ENCODE assay signal across 13 cellular contexts in genomic region chr6:152423216-152424103, GRCh38.
DNase-seq lines count a peak whose midpoint lies in the region; ATAC-seq and TF ChIP-seq lines count a peak whose summit lies in the region.
"Had no signal": no experiment of that assay in that cellular context is flagged by ENCODE, and none has a peak within 500 bp of the region (broad histone marks: within the 10 kb centered on the region; RNA-seq: fewer than 3 reads in every experiment).

No MANE protein-coding gene starts in this region.

- WGBS in SK-N-SH (ENCODE audit: low lambda C conversion rate), result 76% methylated on average over 3 of the region's 3 CpGs

- H3K4me1 ChIP-seq in SK-N-SH (ENCODE audit: control insufficient read depth in 1 of 2, insufficient read depth in 2 of 2, low read depth in 1 of 2, low read length in 1 of 2), result no peaks in the 10 kb centered on the region
- no peaks in the 10 kb centered on the region for H3K4me1 ChIP-seq in upper lobe of right lung
- no peaks in the 10 kb centered on the region for H3K4me1 ChIP-seq in SJCRH30
- H3K4me1 ChIP-seq: A549 had no signal

- no peaks in the 10 kb centered on the region for H3F3A ChIP-seq in SK-N-SH (replicated peaks; ENCODE audit: insufficient read depth)

- H3K9ac ChIP-seq in SK-N-SH, result no peak overlapping the region

- H3K36me3 ChIP-seq in SK-N-SH (replicated peaks in 1 of 2; ENCODE audit: control insufficient read depth in 1 of 2, insufficient read depth in 2 of 2, low read length in 1 of 2) (peaks cover 0 to 45% of the 10 kb centered on the region in 2 experiments), upper lobe of right lung (no peaks in the 10 kb centered on the region), SJCRH30 (no peaks in the 10 kb centered on the region)

- no peak for TF ChIP-seq EP300 in SK-N-SH (IDR thresholded peaks at IDR 0.05; ENCODE audit: borderline replicate concordance in 1 of 2, low read depth in 1 of 2, low read length in 1 of 2)

- no peak overlapping the region for H2AFZ ChIP-seq in SK-N-SH (ENCODE audit: low read depth)

- no peaks in the 10 kb centered on the region for H4K20me1 ChIP-seq in SK-N-SH (ENCODE audit: insufficient read depth)

- ATAC-seq in SK-N-SH treated with all-trans-retinoic acid at 6 μM for 48 hours, result no peak
- ATAC-seq in HG02642 (IDR thresholded peaks at IDR 0.05; ENCODE audit: poor library complexity, unreplicated experiment), result peak; percentile 79
- ATAC-seq in HG03469 (IDR thresholded peaks at IDR 0.05; ENCODE audit: unreplicated experiment), result peak; percentile 70
- peak; percentile 53 for ATAC-seq in upper lobe of right lung
- ATAC-seq: A549 had no signal

- intact Hi-C loops in upper lobe of right lung (cut with DNase I), result no loop called here

- no peaks in the 10 kb centered on the region for H3K9me2 ChIP-seq in SK-N-SH

- H3K9me3 ChIP-seq in SK-N-SH (no peaks in the 10 kb centered on the region; the same call in 1 of the 2 replicates), upper lobe of right lung (no peaks in the 10 kb centered on the region), SJCRH30 (replicated peaks) (no peaks in the 10 kb centered on the region)
- H3K9me3 ChIP-seq: A549 had no signal

- peak; percentile 15; the same call in 1 of the 2 replicates for TF ChIP-seq CTCF in SK-N-SH (IDR thresholded peaks at IDR 0.05)
- TF ChIP-seq CTCF in upper lobe of right lung (IDR thresholded peaks at IDR 0.05), result no peak

- no peak overlapping the region for H3K4me3 ChIP-seq in SK-N-SH (ENCODE audit: low read depth in 2 of 2, low read length in 1 of 2)
- no peak overlapping the region for H3K4me3 ChIP-seq in upper lobe of right lung
- no peak overlapping the region for H3K4me3 ChIP-seq in SJCRH30
- H3K4me3 ChIP-seq: A549, dorsolateral prefrontal cortex had no signal

- no peak overlapping the region for H3K4me2 ChIP-seq in SK-N-SH
- H3K4me2 ChIP-seq: A549 had no signal

- CTCF ChIA-PET in SK-N-SH (lab: Yijun Ruan, JAX), result interaction anchor here (1.5 kb wide), 1 partner anchor 12 kb away, joined by 4 read pairs; no protein-coding TSS in a partner anchor

- no peak overlapping the region for H3K27ac ChIP-seq in SK-N-SH (ENCODE audit: low read depth in 2 of 2, low read length in 1 of 2)
- no peak overlapping the region for H3K27ac ChIP-seq in upper lobe of right lung
- no peak overlapping the region for H3K27ac ChIP-seq in SJCRH30
- H3K27ac ChIP-seq: A549, dorsolateral prefrontal cortex had no signal

- no peaks in the 10 kb centered on the region for H3K79me2 ChIP-seq in SK-N-SH (ENCODE audit: insufficient read depth)

- no peak for DNase-seq in SK-N-SH
- no peak for DNase-seq in upper lobe of right lung
- DNase-seq in SJCRH30, result no peak
- no peak for DNase-seq in MV-4-11 (lab: John Stamatoyannopoulos, UW)
- DNase-seq in NCI-H345 treated with DMSO at 0.1 percent for 48 hours (lab: John Stamatoyannopoulos, UW; ENCODE audit: unreplicated experiment), result no peak
- DNase-seq: dorsolateral prefrontal cortex; EL; OCI-M1; stimulated activated naive CD4-positive, alpha-beta T cell treated with Interleukin-2 at 50 U/mL for 16 hours had no signal

- no peaks in the 10 kb centered on the region for H3K27me3 ChIP-seq in SK-N-SH (ENCODE audit: insufficient read depth)
- no peaks in the 10 kb centered on the region for H3K27me3 ChIP-seq in upper lobe of right lung
- H3K27me3 ChIP-seq in SJCRH30, result no peaks in the 10 kb centered on the region
- H3K27me3 ChIP-seq: dorsolateral prefrontal cortex had no signal

- no peak for TF ChIP-seq RAD21 in SK-N-SH (IDR thresholded peaks at IDR 0.05; ENCODE audit: low read length)

- POLR2A ChIA-PET in SK-N-SH (lab: Yijun Ruan, JAX), result no interaction called here

TF ChIP-seq in SK-N-SH, 30 proteins besides CTCF, POLR2A, EP300 and RAD21 (continues in another document):
- TF ChIP-seq POLR2AphosphoS5 (IDR thresholded peaks at IDR 0.05; ENCODE audit: low read depth, low read length) (no peak), MEF2A (IDR thresholded peaks at IDR 0.05; ENCODE audit: borderline replicate concordance, low read depth) (no peak), ELF1 (IDR thresholded peaks at IDR 0.05) (no peak), NRF1 (IDR thresholded peaks at IDR 0.05; ENCODE audit: low read depth, low read length) (no peak), YY1 (IDR thresholded peaks at IDR 0.05; ENCODE audit: low read depth) (no peak), TCF12 (IDR thresholded peaks at IDR 0.05) (no peak), CHD2 (IDR thresholded peaks at IDR 0.05; ENCODE audit: low read length, partially characterized antibody) (no peak), REST (IDR thresholded peaks at IDR 0.05; ENCODE audit: low read depth, low read length) (no peak), JUND (IDR thresholded peaks at IDR 0.05) (no peak), NFIC (IDR thresholded peaks at IDR 0.05; ENCODE audit: borderline replicate concordance) (no peak), SIN3A (IDR thresholded peaks at IDR 0.05; ENCODE audit: borderline replicate concordance, low read depth, low read length) (no peak)

TF ChIP-seq in SK-N-SH treated with all-trans-retinoic acid at 6 μM for 48 hours, 23 proteins besides CTCF, POLR2A, EP300 and RAD21 (continues in another document):
- TF ChIP-seq TSHZ2 (CRISPR knock-in tag; IDR thresholded peaks at IDR 0.05), result no peak
- TF ChIP-seq ISL1 (CRISPR knock-in tag; IDR thresholded peaks at IDR 0.05), result no peak
- TF ChIP-seq BACH2 (CRISPR knock-in tag; IDR thresholded peaks at IDR 0.05; ENCODE audit: borderline replicate concordance), result no peak
- no peak for TF ChIP-seq RARB (CRISPR knock-in tag; IDR thresholded peaks at IDR 0.05)
- no peak for TF ChIP-seq PATZ1 (CRISPR knock-in tag; IDR thresholded peaks at IDR 0.05; ENCODE audit: borderline replicate concordance)
- no peak for TF ChIP-seq PPARA (CRISPR knock-in tag; IDR thresholded peaks at IDR 0.05; ENCODE audit: borderline replicate concordance)
- no peak for TF ChIP-seq GLIS3 (CRISPR knock-in tag; IDR thresholded peaks at IDR 0.05)
- TF ChIP-seq CSDC2 (CRISPR knock-in tag; IDR thresholded peaks at IDR 0.05), result no peak
- no peak for TF ChIP-seq CSRNP3 (CRISPR knock-in tag; IDR thresholded peaks at IDR 0.05)
- no peak for TF ChIP-seq ZFP30 (CRISPR knock-in tag; IDR thresholded peaks at IDR 0.05)
- no peak for TF ChIP-seq ZFP3 (CRISPR knock-in tag; IDR thresholded peaks at IDR 0.05)
